In the genomic region with DNA sequence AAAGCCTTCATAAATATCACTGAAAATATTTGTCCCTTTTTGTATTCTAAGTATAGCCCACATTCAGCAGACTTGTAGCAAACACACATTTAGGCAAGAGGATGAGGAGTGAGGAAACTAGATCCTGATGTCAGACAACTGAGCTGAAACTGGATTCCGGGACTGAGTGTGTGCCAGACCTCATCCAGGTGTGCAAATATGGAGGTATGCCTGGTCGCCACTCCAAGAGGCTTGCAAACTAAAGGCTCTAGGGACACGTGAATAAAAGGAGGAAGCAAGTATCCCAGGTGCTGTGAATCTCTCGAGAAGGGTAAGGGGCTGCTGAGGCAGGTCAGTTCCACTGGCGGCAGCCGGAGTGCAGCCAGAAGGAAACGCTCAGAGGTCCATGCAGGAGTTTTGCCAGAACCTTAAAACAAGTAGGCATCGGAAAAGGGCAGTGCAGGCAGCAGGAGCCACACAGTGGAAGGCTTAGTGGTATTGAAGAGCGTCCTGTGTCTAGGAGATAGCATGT, we compare ENCODE assay signal across 28 cellular contexts.
DNase-seq lines count a peak whose midpoint lies in the region; ATAC-seq and TF ChIP-seq lines count a peak whose summit lies in the region.
"Had no signal": no experiment of that assay in that cellular context is flagged by ENCODE, and none has a peak within 500 bp of the region (broad histone marks: within the 10 kb centered on the region; RNA-seq: fewer than 3 reads in every experiment).

No MANE protein-coding gene starts in this region.

- DNase-seq in LNCaP clone FGC (ENCODE audit: low read depth), result peak; percentile 59
- peak; percentile 56 for DNase-seq in NCI-H187 treated with DMSO at 0.1 percent for 48 hours (lab: John Stamatoyannopoulos, UW)
- DNase-seq in NCI-H69 (lab: John Stamatoyannopoulos, UW), result peak; percentile 79
- DNase-seq in neuronal stem cell (ENCODE audit: low spot score), result no peak
- no peak for DNase-seq in HuH-7.5 (ENCODE audit: low spot score)
- DNase-seq: activated naive CD8-positive, alpha-beta T cell treated with anti-CD3 and anti-CD28 coated beads, Interleukin-2, amount 50 U/mL, for 24 hours; activated T-cell treated with anti-CD3 and anti-CD28 coated beads, Interleukin-2, amount 50 U/mL, for 4 hours; Calu3; cerebellar nuclear complex; GM23248; midbrain; naive thymus-derived CD4-positive, alpha-beta T cell; NCI-H1694 treated with DMSO at 0.1 percent for 48 hours; NCI-H526; occipital lobe; retina; small intestine; stimulated activated CD8-positive, alpha-beta memory T cell treated with anti-CD3 and anti-CD28 coated beads, Interleukin-4, amount 100 ng/mL, for 48 hours; stomach; T-helper 1 cell; thyroid gland had no signal

- H3K79me1 ChIP-seq in neuronal stem cell (ENCODE audit: low read depth, low read length), result no peaks in the 10 kb centered on the region

- H2BK15ac ChIP-seq in neuronal stem cell (ENCODE audit: low read length), result no peak overlapping the region

- no peak for TF ChIP-seq CTCF in LNCaP clone FGC (IDR thresholded peaks at IDR 0.05; ENCODE audit: control insufficient read depth, extremely low read depth, insufficient read depth)

- H2BK120ac ChIP-seq in neuronal stem cell (ENCODE audit: low read depth, low read length), result no peak overlapping the region

- no peak overlapping the region for H2AK5ac ChIP-seq in neuronal stem cell (ENCODE audit: low read depth, low read length)

- no peak overlapping the region for H4K8ac ChIP-seq in neuronal stem cell (ENCODE audit: low read depth, low read length)

- H3K4me3 ChIP-seq in LNCaP clone FGC (ENCODE audit: low read depth, low read length), result no peak overlapping the region
- H3K4me3 ChIP-seq in neuronal stem cell (ENCODE audit: low read length in 2 of 2), result no peak overlapping the region
- H3K4me3 ChIP-seq: GM23248, SJSA1, stomach, thyroid gland had no signal

- ATAC-seq in HG03521 (IDR thresholded peaks at IDR 0.05; ENCODE audit: unreplicated experiment), result no peak
- no peak for ATAC-seq in GM18519 (IDR thresholded peaks at IDR 0.05; ENCODE audit: low FRiP score, unreplicated experiment)
- no peak for ATAC-seq in HG03457 (IDR thresholded peaks at IDR 0.05; ENCODE audit: unreplicated experiment)
- ATAC-seq: activated CD4-positive, CD25-positive, alpha-beta regulatory T cell treated with anti-CD3 and anti-CD28 coated beads, Interleukin-2, amount 50 U/mL, for 24 hours; activated naive CD8-positive, alpha-beta T cell treated with anti-CD3 and anti-CD28 coated beads, Interleukin-2, amount 50 U/mL, for 24 hours; activated T-cell treated with anti-CD3 and anti-CD28 coated beads, Interleukin-2, amount 50 U/mL, for 4 hours; naive thymus-derived CD4-positive, alpha-beta T cell had no signal

- no peak overlapping the region for H2AFZ ChIP-seq in neuronal stem cell (ENCODE audit: low read length)
- H2AFZ ChIP-seq: GM23248 had no signal

- peaks cover 0 to 24% (median 0%) of the 10 kb centered on the region in 3 experiments for H3K27me3 ChIP-seq in neuronal stem cell (ENCODE audit: control insufficient read depth in 3 of 3, insufficient read depth in 3 of 3, low read depth in 1 of 3, low read length in 3 of 3)
- H3K27me3 ChIP-seq: SJSA1, thyroid gland had no signal

- no peak overlapping the region for H3K23ac ChIP-seq in neuronal stem cell (ENCODE audit: low read depth, low read length, poor library complexity)

- no CpG with 5 or more reads among the region's 9 CpGs for WGBS in neuronal stem cell (ENCODE audit: extremely low coverage in 2 of 2, insufficient read length in 2 of 2, insufficient replicate concordance in 1 of 2), 2 donors

- H3K27ac ChIP-seq in neuronal stem cell (replicated peaks; ENCODE audit: low read length), result no peak overlapping the region
- H3K27ac ChIP-seq: C4-2B, GM23248, KMS-11, SJSA1, stomach, thyroid gland had no signal

- H3K4me2 ChIP-seq in neuronal stem cell (ENCODE audit: insufficient read depth, low read length, poor library complexity, severe bottlenecking), result no peak overlapping the region
- H3K4me2 ChIP-seq: KMS-11 had no signal

- H3K18ac ChIP-seq in neuronal stem cell (ENCODE audit: low read length), result peak overlapping the region; percentile 18

- H3K4me1 ChIP-seq in neuronal stem cell (ENCODE audit: control insufficient read depth in 2 of 2, insufficient read depth in 1 of 2, low read depth in 1 of 2, low read length in 2 of 2), result peaks cover 5 to 11% of the 10 kb centered on the region in 2 donors

- no peaks in the 10 kb centered on the region for H3K36me3 ChIP-seq in neuronal stem cell (replicated peaks in 1 of 2; ENCODE audit: control insufficient read depth in 2 of 2, insufficient read depth in 2 of 2, low read length in 2 of 2)
- H3K36me3 ChIP-seq: SJSA1, stomach, thyroid gland had no signal

- no peak overlapping the region for H4K91ac ChIP-seq in neuronal stem cell (ENCODE audit: low read depth, low read length, poor library complexity)

- H2BK12ac ChIP-seq in neuronal stem cell (ENCODE audit: low read length), result no peak overlapping the region

- no peak overlapping the region for H3K14ac ChIP-seq in neuronal stem cell (ENCODE audit: low read length)

- no peaks in the 10 kb centered on the region for H3K9me3 ChIP-seq in neuronal stem cell (replicated peaks in 1 of 2; ENCODE audit: control insufficient read depth in 2 of 2, insufficient read depth in 1 of 2, low read depth in 1 of 2, low read length in 2 of 2)
- H3K9me3 ChIP-seq: SJSA1, stomach, thyroid gland had no signal

- no peak overlapping the region for H3K9ac ChIP-seq in neuronal stem cell (ENCODE audit: low read depth, low read length, poor library complexity)
- H3K9ac ChIP-seq: GM23248, KMS-11 had no signal

- no peak overlapping the region for H3K4ac ChIP-seq in neuronal stem cell (ENCODE audit: low read length)

- no peak overlapping the region for H2BK5ac ChIP-seq in neuronal stem cell (ENCODE audit: low read length)

Comparison
In these comparisons a context has a peak if more than half of its experiments do, and no peak if none do; other contexts are left out.
1. DNase-seq: peak in LNCaP clone FGC (single experiment), NCI-H187 treated with DMSO at 0.1 percent for 48 hours (single experiment) and NCI-H69 (single experiment); none in neuronal stem cell (single experiment) and HuH-7.5 (single experiment).